Comparison of ENCODE assay signal across 21 cellular contexts in genomic region chr20:63026582-63027424, GRCh38. TPM values are rescaled to one million over a fixed set of nuclear protein-coding genes. Genes with fewer than 3 reads are reported as not detected.
DNase-seq lines count a peak whose midpoint lies in the region; ATAC-seq and TF ChIP-seq lines count a peak whose summit lies in the region.
"Had no signal": no experiment of that assay in that cellular context is flagged by ENCODE, and none has a peak within 500 bp of the region (broad histone marks: within the 10 kb centered on the region; RNA-seq: fewer than 3 reads in every experiment).

No MANE protein-coding gene starts in this region.

- ATAC-seq in activated CD4-positive, alpha-beta T cell treated with anti-CD3 and anti-CD28 coated beads for 36 hours = no peak
- ATAC-seq in GM23338 = no peak
- ATAC-seq in left ventricle myocardium superior = no peak
- ATAC-seq in activated CD4-positive, CD25-positive, alpha-beta regulatory T cell treated with anti-CD3 and anti-CD28 coated beads, Interleukin-2, amount 50 U/mL, for 24 hours = no peak
- ATAC-seq: PC-3 had no signal

- H3K27me3 ChIP-seq in GM23338 (ENCODE audit: insufficient read depth) = no peaks in the 10 kb centered on the region

- no peak overlapping the region for H3K27ac Mint-ChIP-seq in activated CD4-positive, alpha-beta T cell treated with anti-CD3 and anti-CD28 coated beads for 36 hours
- H3K27ac Mint-ChIP-seq in GM23338 = no peak overlapping the region
- H3K27ac Mint-ChIP-seq: HFFc6 had no signal

- H3K36me3 Mint-ChIP-seq in activated CD4-positive, alpha-beta T cell treated with anti-CD3 and anti-CD28 coated beads for 36 hours (ENCODE audit: low read depth) = no peaks in the 10 kb centered on the region
- no peaks in the 10 kb centered on the region for H3K36me3 Mint-ChIP-seq in GM23338 (ENCODE audit: low read depth)

- no peak overlapping the region; the same call in 1 of the 2 replicates for H3K4me2 ChIP-seq in GM23338
- H3K4me2 ChIP-seq: KMS-11 had no signal

- intact Hi-C loops in activated CD4-positive, alpha-beta T cell treated with anti-CD3 and anti-CD28 coated beads for 36 hours (cut with DNase I, micrococcal nuclease) = no loop called here
- intact Hi-C loops in left ventricle myocardium superior (cut with micrococcal nuclease) = no loop called here
- intact Hi-C loops in posterior vena cava (cut with DNase I) = no loop called here

- CTCF ChIA-PET in activated CD4-positive, alpha-beta T cell treated with anti-CD3 and anti-CD28 coated beads for 36 hours (lab: Charles Lee) = interaction anchor here (0.6 kb wide), 1 partner anchor 126 kb away, joined by 5 read pairs; no protein-coding TSS in a partner anchor

- H3K27me3 Mint-ChIP-seq in activated CD4-positive, alpha-beta T cell treated with anti-CD3 and anti-CD28 coated beads for 36 hours = peaks cover 17% of the 10 kb centered on the region
- H3K27me3 Mint-ChIP-seq in GM23338 (ENCODE audit: insufficient read depth, low read depth, poor library complexity) = peaks cover 33% of the 10 kb centered on the region

- H3K4me3 Mint-ChIP-seq in activated CD4-positive, alpha-beta T cell treated with anti-CD3 and anti-CD28 coated beads for 36 hours = no peak overlapping the region
- H3K4me3 Mint-ChIP-seq in GM23338 = peak overlapping the region; percentile 73; the same call in 2 of the 3 replicates
- H3K4me3 Mint-ChIP-seq: HFFc6 had no signal

- H3K4me1 ChIP-seq in GM23338 (ENCODE audit: insufficient read depth) = peaks cover 23% of the 10 kb centered on the region

- H3K4me1 Mint-ChIP-seq in activated CD4-positive, alpha-beta T cell treated with anti-CD3 and anti-CD28 coated beads for 36 hours = peaks cover 11% of the 10 kb centered on the region
- peaks cover 31% of the 10 kb centered on the region for H3K4me1 Mint-ChIP-seq in GM23338

- H3K79me2 ChIP-seq in GM23338 (replicated peaks; ENCODE audit: insufficient read depth) = no peaks in the 10 kb centered on the region

- H3K9me3 Mint-ChIP-seq in activated CD4-positive, alpha-beta T cell treated with anti-CD3 and anti-CD28 coated beads for 36 hours (ENCODE audit: low read depth) = no peaks in the 10 kb centered on the region
- H3K9me3 Mint-ChIP-seq in GM23338 = no peaks in the 10 kb centered on the region; the same call in 2 of the 3 replicates
- H3K9me3 Mint-ChIP-seq: HFFc6 had no signal

- H4K20me1 ChIP-seq in GM23338 (replicated peaks; ENCODE audit: insufficient read depth) = no peaks in the 10 kb centered on the region

- peaks cover 23% of the 10 kb centered on the region for H3F3A ChIP-seq in GM23338 (replicated peaks; ENCODE audit: low read depth)

- peak; percentile 3 for DNase-seq in activated CD4-positive, alpha-beta T cell treated with anti-CD3 and anti-CD28 coated beads for 36 hours
- no peak for DNase-seq in activated CD4-positive, alpha-beta T cell treated with anti-CD3 and anti-CD28 coated beads, Interleukin-2, amount 50 U/mL, for 4 hours
- DNase-seq in GM23338 (ENCODE audit: low spot score) (peak; percentile 45), left ventricle myocardium superior (peak; percentile 16), posterior vena cava (ENCODE audit: low spot score) (peak; percentile 44)
- DNase-seq in activated CD4-positive, CD25-positive, alpha-beta regulatory T cell (lab: John Stamatoyannopoulos, UW) = no peak
- no peak for DNase-seq in stimulated activated CD4-positive, alpha-beta T cell treated with anti-CD3 and anti-CD28 coated beads, Interleukin-2, amount 100 ng/mL, for 24 hours
- DNase-seq: COR-L47, GOT3, HFFc6, NCI-H1092, NCI-H1694, NCI-H2107, NCI-H345, PC-3 had no signal

- no peaks in the 10 kb centered on the region for H3K36me3 ChIP-seq in GM23338 (ENCODE audit: insufficient read depth)

- H3K27ac ChIP-seq in GM23338 (ENCODE audit: low read depth) = no peak overlapping the region
- H3K27ac ChIP-seq: 22Rv1, C4-2B, KMS-11, SK-N-MC had no signal

- no peak overlapping the region for H2AFZ ChIP-seq in GM23338

- H3K9me2 ChIP-seq in GM23338 (ENCODE audit: insufficient read depth) = no peaks in the 10 kb centered on the region

- H3K4me3 ChIP-seq in GM23338 = peak overlapping the region; percentile 46; the same call in 1 of the 2 replicates

- TF ChIP-seq CTCF in GM23338 (conservative IDR thresholded peaks at IDR 0.05; ENCODE audit: low read depth in 2 of 2) = no peak

- POLR2A ChIA-PET in activated CD4-positive, alpha-beta T cell treated with anti-CD3 and anti-CD28 coated beads for 36 hours (lab: Charles Lee) = no interaction called here

TF ChIP-seq in GM23338, 12 proteins besides CTCF, POLR2A, EP300 and RAD21 (continues in another document):
- TF ChIP-seq EZH2 (IDR thresholded peaks at IDR 0.05; ENCODE audit: low read depth, unreplicated experiment) (no peak), REST (IDR thresholded peaks at IDR 0.05; ENCODE audit: unreplicated experiment) (no peak), EZH2phosphoT487 (IDR thresholded peaks at IDR 0.05; ENCODE audit: unreplicated experiment) (no peak), POLR2AphosphoS5 (IDR thresholded peaks at IDR 0.05; ENCODE audit: low read depth) (no peak), JUNB (IDR thresholded peaks at IDR 0.05; ENCODE audit: unreplicated experiment) (no peak), CREB1 (CRISPR knock-in tag; IDR thresholded peaks at IDR 0.05; ENCODE audit: low read depth) (no peak), NANOG (IDR thresholded peaks at IDR 0.05; ENCODE audit: borderline replicate concordance) (no peak), ETS1 (IDR thresholded peaks at IDR 0.05) (no peak), STAT1 (IDR thresholded peaks at IDR 0.05; ENCODE audit: unreplicated experiment) (no peak)

RNA-seq across cellular contexts. Expression of gene BHLHE23, which starts 20.0 kb away (rescaled TPM):
- not detected for total RNA-seq in activated CD4-positive, alpha-beta T cell treated with anti-CD3 and anti-CD28 coated beads for 36 hours
- 5.0 and 6.6 TPM in 2 replicates for total RNA-seq in GM23338 (2014; rRNA removed; shearing (Covaris generic))
- polyA plus RNA-seq in GM23338 (2016; fragmentation: Nextera tagmentation; extraction: Ambion mirVana) = 0.52 TPM in 2 replicates
- not detected for total RNA-seq in left ventricle myocardium superior
- total RNA-seq in posterior vena cava = not detected
- total RNA-seq: HFFc6, MCF 10A, PC-3 had no signal

Comparison
In these comparisons a context has a peak if more than half of its experiments do, and no peak if none do; other contexts are left out.
1. DNase-seq: peak in activated CD4-positive, alpha-beta T cell treated with anti-CD3 and anti-CD28 coated beads for 36 hours (single experiment), GM23338 (single experiment), left ventricle myocardium superior (single experiment) and posterior vena cava (single experiment); none in activated CD4-positive, alpha-beta T cell treated with anti-CD3 and anti-CD28 coated beads, Interleukin-2, amount 50 U/mL, for 4 hours (0 of 2), activated CD4-positive, CD25-positive, alpha-beta regulatory T cell (0 of 4) and stimulated activated CD4-positive, alpha-beta T cell treated with anti-CD3 and anti-CD28 coated beads, Interleukin-2, amount 100 ng/mL, for 24 hours (0 of 2).